Comparison of ENCODE assay signal across 17 cellular contexts in the genomic region with DNA sequence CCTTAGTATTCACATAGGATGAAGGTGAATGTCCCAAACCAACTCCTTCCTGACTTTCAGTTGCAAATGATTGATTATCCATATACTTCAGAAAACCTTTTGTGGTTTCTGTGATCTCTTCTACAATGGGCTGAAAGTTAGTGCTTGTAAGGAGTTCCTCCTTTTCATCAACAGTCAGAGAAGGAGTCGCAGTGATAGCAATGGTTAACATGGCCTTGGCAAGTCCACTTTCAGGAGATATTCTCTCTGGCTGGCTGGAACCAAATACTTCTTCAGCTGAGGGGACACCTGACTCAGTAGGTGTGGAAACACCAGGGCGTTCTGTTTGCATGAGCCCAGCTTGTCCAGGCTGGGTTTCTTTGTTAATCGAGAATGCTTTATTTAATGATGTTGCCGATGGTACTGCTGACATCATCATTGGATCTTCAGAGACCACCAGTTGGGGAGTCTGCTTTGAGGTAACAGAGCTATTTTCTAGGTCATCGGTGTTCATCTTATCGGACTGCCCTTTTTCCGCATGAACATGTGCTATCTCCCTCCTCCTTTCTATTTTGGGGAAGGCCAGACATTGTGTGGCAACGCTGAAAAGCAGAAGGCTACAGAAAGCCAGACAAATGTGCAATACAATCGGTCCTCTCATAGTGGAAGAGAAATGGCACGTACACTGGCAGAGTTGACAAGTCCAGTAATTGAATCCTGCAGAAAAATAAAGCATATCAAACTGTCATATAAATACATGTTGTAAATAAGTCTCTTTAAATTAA. TPM values are rescaled to one million over a fixed set of nuclear protein-coding genes. Genes with fewer than 3 reads are reported as not detected.
"Had no signal": no experiment of that assay in that cellular context is flagged by ENCODE, and none has a peak within 500 bp of the region (broad histone marks: within the 10 kb centered on the region; RNA-seq: fewer than 3 reads in every experiment).

No MANE protein-coding gene starts in this region.

- H3K4me3 ChIP-seq: colonic mucosa, right atrium auricular region, suprapubic skin had no signal

- ATAC-seq: activated CD8-positive, alpha-beta T cell treated with anti-CD3 and anti-CD28 coated beads for 36 hours; activated T-cell treated with anti-CD3 and anti-CD28 coated beads, Interleukin-2, amount 50 U/mL, for 4 hours; foreskin keratinocyte had no signal

- DNase-seq: activated B cell treated with CpG ODN at 0.5 μM for 24 hours; activated CD8-positive, alpha-beta T cell treated with anti-CD3 and anti-CD28 coated beads for 36 hours; activated effector memory CD4-positive, alpha-beta T cell treated with anti-CD3 and anti-CD28 coated beads, Interleukin-2, amount 50 U/mL, for 16 hours; activated T-cell treated with anti-CD3 and anti-CD28 coated beads, Interleukin-2, amount 50 U/mL, for 4 hours; amniotic stem cell; central memory CD4-positive, alpha-beta T cell; colonic mucosa; effector CD4-positive, alpha-beta T cell; foreskin keratinocyte; kidney glomerular epithelial cell; occipital lobe; stimulated activated CD4-positive, alpha-beta T cell treated with anti-CD3 and anti-CD28 coated beads, Interleukin-4, amount 100 ng/mL, for 24 hours; stimulated activated naive CD4-positive, alpha-beta T cell treated with Interleukin-2 at 50 U/mL for 16 hours; T1000; trophoblast cell had no signal

RNA-seq across cellular contexts. Expression of gene ARMH4, which starts 13.1 kb away (rescaled TPM):
- total RNA-seq: activated B cell treated with CpG ODN at 0.5 μM for 24 hours; activated CD8-positive, alpha-beta T cell treated with anti-CD3 and anti-CD28 coated beads for 36 hours; activated T-cell treated with anti-CD3 and anti-CD28 coated beads, Interleukin-2, amount 50 U/mL, for 4 hours had no signal
